1 cellular context compared by ENCODE assay signal in genomic region chr16:228917-229730, GRCh38.
TF ChIP-seq lines count a peak whose summit lies in the region.

Gene LUC7L, minus strand, starts transcription at chr16:229449. Its CDS starts 110 bp downstream, at chr16:229339.

TF ChIP-seq in HepG2, 621 proteins besides CTCF, POLR2A, EP300 and RAD21 (continued from another document and continues in another):
- TF ChIP-seq ZNF562 (CRISPR knock-in tag; IDR thresholded peaks at IDR 0.05; ENCODE audit: borderline replicate concordance): no peak
- TF ChIP-seq ZNF747 (CRISPR knock-in tag; IDR thresholded peaks at IDR 0.05; ENCODE audit: borderline replicate concordance): peak; percentile 93; the same call in 1 of the 2 replicates
- TF ChIP-seq, protein P1, sequence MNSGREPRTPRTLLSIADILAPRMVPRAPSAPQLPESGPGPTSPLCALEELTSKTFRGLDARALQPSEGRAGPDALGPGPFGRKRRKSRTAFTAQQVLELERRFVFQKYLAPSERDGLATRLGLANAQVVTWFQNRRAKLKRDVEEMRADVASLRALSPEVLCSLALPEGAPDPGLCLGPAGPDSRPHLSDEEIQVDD (CRISPR knock-in tag; IDR thresholded peaks at IDR 0.05; ENCODE audit: borderline replicate concordance): peak; percentile 93
- peak; percentile 98 for TF ChIP-seq KDM5B (CRISPR knock-in tag; IDR thresholded peaks at IDR 0.05; ENCODE audit: borderline replicate concordance)
- no peak for TF ChIP-seq LCORL (IDR thresholded peaks at IDR 0.05)
- peak; percentile 43; the same call in 1 of the 2 replicates for TF ChIP-seq LCORL (CRISPR knock-in tag; IDR thresholded peaks at IDR 0.05)
- TF ChIP-seq ZFP36L2 (CRISPR knock-in tag; IDR thresholded peaks at IDR 0.05): peak; percentile 29; the same call in 1 of the 2 replicates
- peak; percentile 89 for TF ChIP-seq ZSCAN25 (CRISPR knock-in tag; IDR thresholded peaks at IDR 0.05)
- peak; percentile 79 for TF ChIP-seq TFE3 (CRISPR knock-in tag; IDR thresholded peaks at IDR 0.05)
- TF ChIP-seq PBX3 (CRISPR knock-in tag; IDR thresholded peaks at IDR 0.05; ENCODE audit: borderline replicate concordance): peak; percentile 37; the same call in 1 of the 2 replicates
- TF ChIP-seq PHF8 (CRISPR knock-in tag; IDR thresholded peaks at IDR 0.05): peak; percentile 100
- TF ChIP-seq RCOR2 (CRISPR knock-in tag; IDR thresholded peaks at IDR 0.05): no peak; the same call in 1 of the 2 replicates
- peak; percentile 96 for TF ChIP-seq ZNF574 (CRISPR knock-in tag; IDR thresholded peaks at IDR 0.05)
- no peak for TF ChIP-seq NBN (conservative IDR thresholded peaks at IDR 0.05)
- TF ChIP-seq ZNF207 (IDR thresholded peaks at IDR 0.05; ENCODE audit: borderline replicate concordance): no peak
- TF ChIP-seq, protein P2, sequence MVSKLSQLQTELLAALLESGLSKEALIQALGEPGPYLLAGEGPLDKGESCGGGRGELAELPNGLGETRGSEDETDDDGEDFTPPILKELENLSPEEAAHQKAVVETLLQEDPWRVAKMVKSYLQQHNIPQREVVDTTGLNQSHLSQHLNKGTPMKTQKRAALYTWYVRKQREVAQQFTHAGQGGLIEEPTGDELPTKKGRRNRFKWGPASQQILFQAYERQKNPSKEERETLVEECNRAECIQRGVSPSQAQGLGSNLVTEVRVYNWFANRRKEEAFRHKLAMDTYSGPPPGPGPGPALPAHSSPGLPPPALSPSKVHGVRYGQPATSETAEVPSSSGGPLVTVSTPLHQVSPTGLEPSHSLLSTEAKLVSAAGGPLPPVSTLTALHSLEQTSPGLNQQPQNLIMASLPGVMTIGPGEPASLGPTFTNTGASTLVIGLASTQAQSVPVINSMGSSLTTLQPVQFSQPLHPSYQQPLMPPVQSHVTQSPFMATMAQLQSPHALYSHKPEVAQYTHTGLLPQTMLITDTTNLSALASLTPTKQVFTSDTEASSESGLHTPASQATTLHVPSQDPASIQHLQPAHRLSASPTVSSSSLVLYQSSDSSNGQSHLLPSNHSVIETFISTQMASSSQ (IDR thresholded peaks at IDR 0.05; ENCODE audit: low read depth): no peak
- TF ChIP-seq, protein P2 (CRISPR knock-in tag; IDR thresholded peaks at IDR 0.05; ENCODE audit: borderline replicate concordance): no peak
- peak; percentile 92 for TF ChIP-seq ZNF18 (CRISPR knock-in tag; IDR thresholded peaks at IDR 0.05; ENCODE audit: insufficient replicate concordance)
- peak; percentile 91; the same call in 1 of the 2 replicates for TF ChIP-seq ZNF839 (CRISPR knock-in tag; IDR thresholded peaks at IDR 0.05; ENCODE audit: borderline replicate concordance)
- peak; percentile 99 for TF ChIP-seq RNF2 (conservative IDR thresholded peaks at IDR 0.05; ENCODE audit: low read depth)
- TF ChIP-seq HMG20A (CRISPR knock-in tag; IDR thresholded peaks at IDR 0.05; ENCODE audit: borderline replicate concordance): no peak
- peak; percentile 59; the same call in 1 of the 2 replicates for TF ChIP-seq ZMAT3 (CRISPR knock-in tag; conservative IDR thresholded peaks at IDR 0.05)
- no peak for TF ChIP-seq ATRX (CRISPR knock-in tag; IDR thresholded peaks at IDR 0.05; ENCODE audit: borderline replicate concordance)
- peak; percentile 69 for TF ChIP-seq CBX1 (IDR thresholded peaks at IDR 0.05; ENCODE audit: low read depth)
- TF ChIP-seq ZNF766 (CRISPR knock-in tag; IDR thresholded peaks at IDR 0.05; ENCODE audit: borderline replicate concordance): peak; percentile 94
- peak; percentile 87; the same call in 1 of the 2 replicates for TF ChIP-seq ZNF790 (CRISPR knock-in tag; IDR thresholded peaks at IDR 0.05; ENCODE audit: borderline replicate concordance)
- TF ChIP-seq ERF (CRISPR knock-in tag; IDR thresholded peaks at IDR 0.05): peak; percentile 99
- peak; percentile 99 for TF ChIP-seq ZIK1 (CRISPR knock-in tag; IDR thresholded peaks at IDR 0.05; ENCODE audit: borderline replicate concordance, low read depth)
- TF ChIP-seq, protein P3, sequence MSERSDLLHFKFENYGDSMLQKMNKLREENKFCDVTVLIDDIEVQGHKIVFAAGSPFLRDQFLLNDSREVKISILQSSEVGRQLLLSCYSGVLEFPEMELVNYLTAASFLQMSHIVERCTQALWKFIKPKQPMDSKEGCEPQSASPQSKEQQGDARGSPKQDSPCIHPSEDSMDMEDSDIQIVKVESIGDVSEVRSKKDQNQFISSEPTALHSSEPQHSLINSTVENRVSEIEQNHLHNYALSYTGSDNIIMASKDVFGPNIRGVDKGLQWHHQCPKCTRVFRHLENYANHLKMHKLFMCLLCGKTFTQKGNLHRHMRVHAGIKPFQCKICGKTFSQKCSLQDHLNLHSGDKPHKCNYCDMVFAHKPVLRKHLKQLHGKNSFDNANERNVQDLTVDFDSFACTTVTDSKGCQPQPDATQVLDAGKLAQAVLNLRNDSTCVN (CRISPR knock-in tag; IDR thresholded peaks at IDR 0.05; ENCODE audit: borderline replicate concordance): peak; percentile 91; the same call in 1 of the 2 replicates
- TF ChIP-seq ZBTB8A (CRISPR knock-in tag; IDR thresholded peaks at IDR 0.05; ENCODE audit: borderline replicate concordance, low read depth): no peak
- TF ChIP-seq ZNF44 (CRISPR knock-in tag; IDR thresholded peaks at IDR 0.05): peak; percentile 97; the same call in 1 of the 2 replicates
- 0 out of 2 replicates have a peak, but pooled peaks have one; percentile 63 for TF ChIP-seq ZNF512B (CRISPR knock-in tag; IDR thresholded peaks at IDR 0.05; ENCODE audit: borderline replicate concordance)
- no peak; the same call in 1 of the 2 replicates for TF ChIP-seq BRCA1 (CRISPR knock-in tag; IDR thresholded peaks at IDR 0.05)
- peak; percentile 84 for TF ChIP-seq PITX1 (CRISPR knock-in tag; IDR thresholded peaks at IDR 0.05)
- peak; percentile 96 for TF ChIP-seq ZNF567 (CRISPR knock-in tag; IDR thresholded peaks at IDR 0.05; ENCODE audit: borderline replicate concordance)
- TF ChIP-seq TBX3 (IDR thresholded peaks at IDR 0.05; ENCODE audit: borderline replicate concordance): peak; percentile 28; the same call in 1 of the 2 replicates
- no peak for TF ChIP-seq SCMH1 (CRISPR knock-in tag; IDR thresholded peaks at IDR 0.05; ENCODE audit: borderline replicate concordance)
- TF ChIP-seq ZBTB2 (CRISPR knock-in tag; IDR thresholded peaks at IDR 0.05; ENCODE audit: low read depth): peak; percentile 89
- 0 out of 2 replicates have a peak, but pooled peaks have one; percentile 42 for TF ChIP-seq ZNF713 (CRISPR knock-in tag; IDR thresholded peaks at IDR 0.05)
- peak; percentile 68; the same call in 1 of the 2 replicates for TF ChIP-seq ZMYM3 (CRISPR knock-in tag; IDR thresholded peaks at IDR 0.05)
- TF ChIP-seq RFX1 (IDR thresholded peaks at IDR 0.05): no peak
- TF ChIP-seq ZNF546 (CRISPR knock-in tag; conservative IDR thresholded peaks at IDR 0.05): peak; percentile 97
- no peak for TF ChIP-seq CHD2 (IDR thresholded peaks at IDR 0.05; ENCODE audit: low read depth, low read length)
- peak; percentile 96 for TF ChIP-seq ZBTB7A (CRISPR knock-in tag; IDR thresholded peaks at IDR 0.05)
- TF ChIP-seq ZNF263 (CRISPR knock-in tag; IDR thresholded peaks at IDR 0.05): peak; percentile 76
- TF ChIP-seq BATF2 (CRISPR knock-in tag; IDR thresholded peaks at IDR 0.05): peak; percentile 95
- peak; percentile 91; the same call in 1 of the 2 replicates for TF ChIP-seq ZNF446 (CRISPR knock-in tag; IDR thresholded peaks at IDR 0.05)
